Comparison of ENCODE assay signal across 15 cellular contexts in genomic region chr18:46856975-46857374, GRCh38.
DNase-seq lines count a peak whose midpoint lies in the region; ATAC-seq and TF ChIP-seq lines count a peak whose summit lies in the region.
"Had no signal": no experiment of that assay in that cellular context is flagged by ENCODE, and none has a peak within 500 bp of the region (broad histone marks: within the 10 kb centered on the region; RNA-seq: fewer than 3 reads in every experiment).

No MANE protein-coding gene starts in this region.

- no peak overlapping the region for H3K4me3 Mint-ChIP-seq in stimulated activated effector memory CD8-positive, alpha-beta T cell treated with anti-CD3 and anti-CD28 coated beads, Interleukin-12 subunit alpha, Interleukin-12 subunit beta, amount 100 ng/mL, for 72 hours
- H3K4me3 Mint-ChIP-seq: activated CD4-positive, alpha-beta T cell treated with anti-CD3 and anti-CD28 coated beads, Interleukin-2, amount 10 ng/mL, durations not matched to agents 24 days and 14 days; CD4-positive, CD25-positive, alpha-beta regulatory T cell; stimulated activated memory B cell treated with anti-CD40 and anti-IgM and Interleukin-4, amounts not matched to agents 10 μg/mL and 1 μg/mL and 100 μg/mL, for 72 hours had no signal

- TF ChIP-seq POLR2A in gastroesophageal sphincter (IDR thresholded peaks at IDR 0.05) = no peak

- no peak overlapping the region for H3K4me3 ChIP-seq in gastroesophageal sphincter

- no peaks in the 10 kb centered on the region for H3K9me3 ChIP-seq in gastroesophageal sphincter

- DNase-seq in COLO829 (ENCODE audit: low spot score) (peak; percentile 29), LHCN-M2 (ENCODE audit: low read depth) (peak; percentile 53), SK-MEL-5 (ENCODE audit: low read depth, low spot score) (peak; percentile 54), kidney tubule cell (ENCODE audit: low spot score) (peak; percentile 10), left lobe of liver (ENCODE audit: low spot score) (no peak)
- DNase-seq in stimulated activated CD4-positive, alpha-beta T cell treated with anti-CD3 and anti-CD28 coated beads, Interleukin-12 subunit alpha, Interleukin-12 subunit beta, amount 100 ng/mL, for 4 hours = no peak
- no peak for DNase-seq in stimulated activated effector memory CD8-positive, alpha-beta T cell treated with anti-CD3 and anti-CD28 coated beads, Interleukin-12 subunit alpha, Interleukin-12 subunit beta, amount 100 ng/mL, for 72 hours (ENCODE audit: low spot score in 2 of 2)
- DNase-seq: activated CD4-positive, alpha-beta T cell treated with anti-CD3 and anti-CD28 coated beads, Interleukin-2, amount 10 ng/mL, durations not matched to agents 24 days and 14 days; activated effector memory CD4-positive, alpha-beta T cell treated with anti-CD3 and anti-CD28 coated beads, Interleukin-2, amount 50 U/mL, for 16 hours; caudate nucleus; CD4-positive, CD25-positive, alpha-beta regulatory T cell; kidney glomerular epithelial cell had no signal

- H3K36me3 Mint-ChIP-seq in stimulated activated effector memory CD8-positive, alpha-beta T cell treated with anti-CD3 and anti-CD28 coated beads, Interleukin-12 subunit alpha, Interleukin-12 subunit beta, amount 100 ng/mL, for 72 hours = peaks cover 37% of the 10 kb centered on the region

- peaks cover 0 to 36% of the 10 kb centered on the region in 2 donors for H3K36me3 ChIP-seq in gastroesophageal sphincter

- no peak for TF ChIP-seq EP300 in gastroesophageal sphincter (IDR thresholded peaks at IDR 0.05)

- no peaks in the 10 kb centered on the region for H3K9me3 Mint-ChIP-seq in stimulated activated effector memory CD8-positive, alpha-beta T cell treated with anti-CD3 and anti-CD28 coated beads, Interleukin-12 subunit alpha, Interleukin-12 subunit beta, amount 100 ng/mL, for 72 hours
- H3K9me3 Mint-ChIP-seq: stimulated activated memory B cell treated with anti-CD40 and anti-IgM and Interleukin-4, amounts not matched to agents 10 μg/mL and 1 μg/mL and 100 μg/mL, for 72 hours had no signal

- no peak overlapping the region for H3K27ac Mint-ChIP-seq in stimulated activated effector memory CD8-positive, alpha-beta T cell treated with anti-CD3 and anti-CD28 coated beads, Interleukin-12 subunit alpha, Interleukin-12 subunit beta, amount 100 ng/mL, for 72 hours
- H3K27ac Mint-ChIP-seq: activated CD4-positive, alpha-beta T cell treated with anti-CD3 and anti-CD28 coated beads, Interleukin-2, amount 10 ng/mL, durations not matched to agents 24 days and 14 days; CD4-positive, CD25-positive, alpha-beta regulatory T cell had no signal

- in situ Hi-C loops in SK-MEL-5 (cut with HindIII; ENCODE audit: low pct_unique_long_range_greater_than_20kb, low sequenced_read_pairs) = no loop called here

- peaks cover 17% of the 10 kb centered on the region for H3K4me1 Mint-ChIP-seq in stimulated activated effector memory CD8-positive, alpha-beta T cell treated with anti-CD3 and anti-CD28 coated beads, Interleukin-12 subunit alpha, Interleukin-12 subunit beta, amount 100 ng/mL, for 72 hours

- H3K27me3 ChIP-seq in gastroesophageal sphincter = no peaks in the 10 kb centered on the region

- no peak for ATAC-seq in left lobe of liver
- ATAC-seq in stimulated activated effector memory CD8-positive, alpha-beta T cell treated with anti-CD3 and anti-CD28 coated beads, Interleukin-12 subunit alpha, Interleukin-12 subunit beta, amount 100 ng/mL, for 72 hours = no peak
- ATAC-seq in gastroesophageal sphincter = no peak
- ATAC-seq: esophagus mucosa; stimulated activated memory B cell treated with anti-CD40 and anti-IgM and Interleukin-4, amounts not matched to agents 10 μg/mL and 1 μg/mL and 100 μg/mL, for 72 hours had no signal

- no peak for TF ChIP-seq CTCF in gastroesophageal sphincter (IDR thresholded peaks at IDR 0.05)

- H3K27ac ChIP-seq in gastroesophageal sphincter = no peak overlapping the region

- H3K4me1 ChIP-seq in gastroesophageal sphincter = no peaks in the 10 kb centered on the region

Comparison
In these comparisons a context has a peak if more than half of its experiments do, and no peak if none do; other contexts are left out.
1. DNase-seq: peak in COLO829 (single experiment), LHCN-M2 (single experiment), SK-MEL-5 (single experiment) and kidney tubule cell (single experiment); none in left lobe of liver (single experiment), stimulated activated CD4-positive, alpha-beta T cell treated with anti-CD3 and anti-CD28 coated beads, Interleukin-12 subunit alpha, Interleukin-12 subunit beta, amount 100 ng/mL, for 4 hours (single experiment) and stimulated activated effector memory CD8-positive, alpha-beta T cell treated with anti-CD3 and anti-CD28 coated beads, Interleukin-12 subunit alpha, Interleukin-12 subunit beta, amount 100 ng/mL, for 72 hours (0 of 2).